ENCODE assay signal across 19 cellular contexts in genomic region chr6:110139052-110139451, GRCh38. TPM values are rescaled to one million over a fixed set of nuclear protein-coding genes. Genes with fewer than 3 reads are reported as not detected.
DNase-seq lines count a peak whose midpoint lies in the region; TF ChIP-seq lines count a peak whose summit lies in the region.
"Had no signal": no experiment of that assay in that cellular context is flagged by ENCODE, and none has a peak within 500 bp of the region (broad histone marks: within the 10 kb centered on the region; RNA-seq: fewer than 3 reads in every experiment).

No MANE protein-coding gene starts in this region.

- peak overlapping the region in 8 of 10 experiments; percentile 13 to 42 (median 24); a peak in 10 of 20 replicates for H3K4me3 ChIP-seq in BLaER1 treated with 17β-estradiol and CSF1 and Interleukin-3, amounts not matched to agents 10 nM and 100 nM
- peak overlapping the region in 2 of 3 donors; percentile 9 to 26 for H3K4me3 ChIP-seq in liver (ENCODE audit: low read depth in 1 of 3, low read length in 3 of 3)
- H3K4me3 ChIP-seq: A549, HAP-1 had no signal

- H3K4me1 Mint-ChIP-seq in chondrocyte (ENCODE audit: low read depth) = peaks cover 15% of the 10 kb centered on the region
- H3K4me1 Mint-ChIP-seq: CD4-positive, CD25-positive, alpha-beta regulatory T cell had no signal

- DNase-seq in chondrocyte (ENCODE audit: low spot score) (peak; percentile 84), posterior vena cava (ENCODE audit: low spot score) (peak; percentile 67), NCI-H510A treated with DMSO at 0.1 percent for 48 hours (lab: John Stamatoyannopoulos, UW) (no peak), epidermal melanocyte (ENCODE audit: insufficient read length, low spot score) (no peak), NCI-H187 (lab: John Stamatoyannopoulos, UW) (no peak)
- DNase-seq: 8988T; AML-193; BE2C; Caco-2; CD4-positive, CD25-positive, alpha-beta regulatory T cell; CD8-positive, alpha-beta T cell; DMS153; GOT3; HFFc6 had no signal

- peaks cover 8% of the 10 kb centered on the region for H3K36me3 Mint-ChIP-seq in chondrocyte (ENCODE audit: low read depth)
- H3K36me3 Mint-ChIP-seq: CD4-positive, CD25-positive, alpha-beta regulatory T cell; CD8-positive, alpha-beta T cell had no signal

- no peak overlapping the region for H3K27ac Mint-ChIP-seq in chondrocyte (ENCODE audit: unreplicated experiment)
- H3K27ac Mint-ChIP-seq: CD4-positive, CD25-positive, alpha-beta regulatory T cell; CD8-positive, alpha-beta T cell; HFFc6 had no signal

- H3K27ac ChIP-seq in BLaER1 treated with 17β-estradiol and CSF1 and Interleukin-3, amounts not matched to agents 10 nM and 100 nM = no peak overlapping the region
- no peak overlapping the region for H3K27ac ChIP-seq in liver (ENCODE audit: low read depth in 1 of 2, low read length in 2 of 2)
- H3K27ac ChIP-seq: A549, C4-2B had no signal

- peaks cover 51 to 86% (median 78%) of the 10 kb centered on the region in 11 experiments for H3K9me3 ChIP-seq in BLaER1 treated with 17β-estradiol and CSF1 and Interleukin-3, amounts not matched to agents 10 nM and 100 nM (replicated peaks in 1 of 11)
- H3K9me3 ChIP-seq in liver (ENCODE audit: control insufficient read depth in 4 of 4, low read length in 3 of 4) = peaks cover 2 to 14% (median 9%) of the 10 kb centered on the region in 4 donors
- H3K9me3 ChIP-seq: A549, BE2C, Caco-2 had no signal

- no peak for TF ChIP-seq CTCF in chondrocyte (IDR thresholded peaks at IDR 0.05)
- no peak for TF ChIP-seq CTCF in liver (IDR thresholded peaks at IDR 0.05; ENCODE audit: low read depth, low read length, missing input control)

- no peak overlapping the region for H3K4me2 ChIP-seq in BLaER1 treated with 17β-estradiol and CSF1 and Interleukin-3, amounts not matched to agents 10 nM and 100 nM
- H3K4me2 ChIP-seq: A549 had no signal

- H3K4me3 Mint-ChIP-seq in chondrocyte (ENCODE audit: unreplicated experiment) = no peak overlapping the region
- H3K4me3 Mint-ChIP-seq: CD4-positive, CD25-positive, alpha-beta regulatory T cell; CD8-positive, alpha-beta T cell; HFFc6 had no signal

- no peak for TF ChIP-seq RAD21 in liver (IDR thresholded peaks at IDR 0.05)

- WGBS in liver = 98% methylated on average over 9 of the region's 9 CpGs

- peaks cover 47 to 84% (median 68%) of the 10 kb centered on the region in 11 experiments for H3K36me3 ChIP-seq in BLaER1 treated with 17β-estradiol and CSF1 and Interleukin-3, amounts not matched to agents 10 nM and 100 nM
- no peaks in the 10 kb centered on the region for H3K36me3 ChIP-seq in liver (ENCODE audit: control insufficient read depth in 4 of 4, insufficient read depth in 3 of 4, low read depth in 1 of 4, low read length in 3 of 4)
- H3K36me3 ChIP-seq: BE2C, HAP-1 had no signal

- no peaks in the 10 kb centered on the region; a peak in 1 of 22 replicates for H4K20me1 ChIP-seq in BLaER1 treated with 17β-estradiol and CSF1 and Interleukin-3, amounts not matched to agents 10 nM and 100 nM

- intact Hi-C loops in posterior vena cava (cut with DNase I) = no loop called here

- no peaks in the 10 kb centered on the region for H3K27me3 ChIP-seq in BLaER1 treated with 17β-estradiol and CSF1 and Interleukin-3, amounts not matched to agents 10 nM and 100 nM
- H3K27me3 ChIP-seq in liver (ENCODE audit: control insufficient read depth in 4 of 4, insufficient read depth in 4 of 4, low read length in 3 of 4) = no peaks in the 10 kb centered on the region
- H3K27me3 ChIP-seq: BE2C had no signal

- H3K9me3 Mint-ChIP-seq in chondrocyte (ENCODE audit: low read depth) = peaks cover 10% of the 10 kb centered on the region
- H3K9me3 Mint-ChIP-seq: CD8-positive, alpha-beta T cell had no signal

- H3K27me3 Mint-ChIP-seq in chondrocyte (ENCODE audit: low read depth) = no peaks in the 10 kb centered on the region

- no peak overlapping the region for H3K9ac ChIP-seq in BLaER1 treated with 17β-estradiol and CSF1 and Interleukin-3, amounts not matched to agents 10 nM and 100 nM
- no peak overlapping the region for H3K9ac ChIP-seq in liver (ENCODE audit: low read depth in 1 of 2, low read length in 2 of 2)

- H3K4me1 ChIP-seq in BLaER1 treated with 17β-estradiol and CSF1 and Interleukin-3, amounts not matched to agents 10 nM and 100 nM = no peaks in the 10 kb centered on the region
- H3K4me1 ChIP-seq in liver (ENCODE audit: control insufficient read depth in 4 of 4, insufficient read depth in 4 of 4, low read length in 3 of 4) = no peaks in the 10 kb centered on the region
- H3K4me1 ChIP-seq: BE2C, Caco-2, HAP-1 had no signal

TF ChIP-seq in liver, 16 proteins besides CTCF, POLR2A, EP300 and RAD21:
- no peak for TF ChIP-seq ZBTB33 (IDR thresholded peaks at IDR 0.05)
TF ChIP-seq in liver: peak in this region for 0.

RNA-seq across cellular contexts. Expression of gene WASF1, which starts 40.4 kb away (rescaled TPM):
- total RNA-seq in chondrocyte = 13.7 to 22.9 TPM (median 20.3 TPM) in 3 replicates
- 1 to 10 TPM; 3.5 to 5.5 TPM for total RNA-seq in liver
- 1 to 10 TPM; 3.2 to 3.3 TPM for polyA plus RNA-seq in liver
- 10 to 100 TPM; 11.0 to 13.7 TPM for total RNA-seq in posterior vena cava

RNA-seq across cellular contexts. Expression of gene CDC40, which starts 41.2 kb away (rescaled TPM):
- total RNA-seq in chondrocyte = 13.0 to 15.6 TPM (median 15.2 TPM) in 3 replicates
- 10 to 100 TPM; 13.2 to 13.4 TPM for total RNA-seq in liver
- 10 to 100 TPM in 1 of 2 donors, 1 to 10 TPM in 1; 6.7 to 19.8 TPM for polyA plus RNA-seq in liver
- 10 to 100 TPM; 19.5 to 20.0 TPM for total RNA-seq in posterior vena cava

Comparison
In these comparisons a context has a peak if more than half of its experiments do, and no peak if none do; other contexts are left out.
1. DNase-seq: peak in chondrocyte (single experiment) and posterior vena cava (single experiment); none in NCI-H510A treated with DMSO at 0.1 percent for 48 hours (single experiment), epidermal melanocyte (single experiment) and NCI-H187 (0 of 2).